Comparison of ENCODE assay signal across 11 cellular contexts in the genomic region with DNA sequence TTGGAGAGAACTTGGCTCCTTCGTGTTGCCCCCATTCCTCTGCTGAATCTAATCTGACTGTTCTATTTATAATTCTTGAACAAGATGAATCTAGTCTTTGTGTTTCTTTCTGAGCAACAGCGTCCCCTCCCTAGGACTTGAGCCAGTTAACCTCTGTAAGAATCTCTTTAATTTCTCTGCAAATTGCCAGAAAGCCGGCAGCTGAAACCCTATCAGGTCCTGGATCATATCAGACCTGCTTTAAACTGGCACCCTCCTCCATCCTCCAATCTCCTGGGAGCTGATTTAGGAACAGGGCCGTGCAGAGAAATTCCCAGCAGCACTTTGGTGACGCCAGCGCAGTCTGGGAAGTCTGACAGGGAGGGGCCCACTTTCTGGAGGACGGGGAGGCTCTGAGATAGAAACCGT.
DNase-seq lines count a peak whose midpoint lies in the region; ATAC-seq, FAIRE-seq and TF ChIP-seq lines count a peak whose summit lies in the region.
"Had no signal": no experiment of that assay in that cellular context is flagged by ENCODE, and none has a peak within 500 bp of the region (broad histone marks: within the 10 kb centered on the region; RNA-seq: fewer than 3 reads in every experiment).

No MANE protein-coding gene starts in this region.

- TF ChIP-seq CTCF in A673 (conservative IDR thresholded peaks at IDR 0.05; ENCODE audit: low read depth, low read length) = no peak
- TF ChIP-seq CTCF in astrocyte of the spinal cord (IDR thresholded peaks at IDR 0.05; ENCODE audit: low read depth, low read length) = no peak
- TF ChIP-seq CTCF in right atrium auricular region (IDR thresholded peaks at IDR 0.05) = no peak
- TF ChIP-seq CTCF in Caco-2 (IDR thresholded peaks at IDR 0.05; ENCODE audit: insufficient read depth in 1 of 2, low read depth in 1 of 2, low read length in 1 of 2, severe bottlenecking in 1 of 2, unreplicated experiment in 1 of 2) = no peak
- TF ChIP-seq CTCF in D721Med (IDR thresholded peaks at IDR 0.05; ENCODE audit: insufficient read depth, missing control alignments) = no peak

- POLR2A ChIA-PET in A673 (lab: Charles Lee; ENCODE audit: low non-redundant PET) (no interaction called here), Caco-2 (lab: Charles Lee) (no interaction called here)

- no peaks in the 10 kb centered on the region for H3K27me3 ChIP-seq in A673 (replicated peaks; ENCODE audit: insufficient read depth, low read depth, low read length, poor library complexity)
- H3K27me3 ChIP-seq in right atrium auricular region = no peaks in the 10 kb centered on the region
- H3K27me3 ChIP-seq in Caco-2 (replicated peaks; ENCODE audit: control insufficient read depth, insufficient read depth, low read length) = no peaks in the 10 kb centered on the region

- no peaks in the 10 kb centered on the region for H3K36me3 ChIP-seq in A673 (ENCODE audit: insufficient read depth, low read length, poor library complexity, severe bottlenecking)
- H3K36me3 ChIP-seq in right atrium auricular region = no peaks in the 10 kb centered on the region
- no peaks in the 10 kb centered on the region for H3K36me3 ChIP-seq in Caco-2 (ENCODE audit: control insufficient read depth, insufficient read depth, low read length)

- H3K4me1 Mint-ChIP-seq in Caco-2 (ENCODE audit: low read depth, unreplicated experiment) = no peaks in the 10 kb centered on the region

- H3K27me3 Mint-ChIP-seq in Caco-2 (ENCODE audit: insufficient read depth, unreplicated experiment) = peaks cover 7% of the 10 kb centered on the region

- H3K27ac ChIP-seq in A673 (ENCODE audit: low read depth, low read length, poor library complexity, severe bottlenecking) (peak overlapping the region; percentile 33), right atrium auricular region (peak overlapping the region; percentile 72 to 88)

- H3K9me3 ChIP-seq in A673 (ENCODE audit: low read depth, low read length, poor library complexity, severe bottlenecking) (peaks cover 13% of the 10 kb centered on the region), right atrium auricular region (peaks cover 0 to 12% of the 10 kb centered on the region in 2 donors), Caco-2 (no peaks in the 10 kb centered on the region)

- H3K9me3 Mint-ChIP-seq in Caco-2 (ENCODE audit: unreplicated experiment) = no peaks in the 10 kb centered on the region
- H3K9me3 Mint-ChIP-seq: activated T-helper 2 cell treated with anti-CD3 and anti-CD28 coated beads, Interferon-gamma antibody, Interleukin-2, Interleukin-4, amounts not matched to agents 10 μg/mL and 5 μg/mL and 100 μg/mL, durations not matched to agents 14 hours and 24 hours and 36 hours; T-helper 1 cell treated with Interleukin-12 subunit alpha and Interleukin-12 subunit beta and Interleukin-4 antibody, amounts not matched to agents 30 μg/mL and 1 μg/mL, for 36 hours had no signal

- no peak overlapping the region for H3K27ac Mint-ChIP-seq in Caco-2 (ENCODE audit: unreplicated experiment)
- H3K27ac Mint-ChIP-seq: activated T-helper 2 cell treated with anti-CD3 and anti-CD28 coated beads, Interferon-gamma antibody, Interleukin-2, Interleukin-4, amounts not matched to agents 10 μg/mL and 5 μg/mL and 100 μg/mL, durations not matched to agents 14 hours and 24 hours and 36 hours; T-helper 1 cell treated with Interleukin-12 subunit alpha and Interleukin-12 subunit beta and Interleukin-4 antibody, amounts not matched to agents 30 μg/mL and 1 μg/mL, for 36 hours had no signal

- DNase-seq in A673 (ENCODE audit: low spot score) = no peak
- DNase-seq in astrocyte of the spinal cord (ENCODE audit: low read depth, low spot score) = peak; percentile 31
- peak; percentile 91 for DNase-seq in right atrium auricular region (ENCODE audit: low spot score)
- peak; percentile 95 for DNase-seq in posterior vena cava (ENCODE audit: low spot score)
- no peak for DNase-seq in NCI-H345 (lab: John Stamatoyannopoulos, UW)
- DNase-seq in Caco-2 = no peak
- DNase-seq in D721Med (ENCODE audit: insufficient read length, low spot score) = no peak
- DNase-seq: NCI-H2029 had no signal

- ATAC-seq in HG03432 (IDR thresholded peaks at IDR 0.05; ENCODE audit: unreplicated experiment) = no peak

- no peak for FAIRE-seq in D721Med (lab: Jason Lieb, UNC)

- in situ Hi-C loops in astrocyte of the spinal cord (cut with HindIII; ENCODE audit: low sequenced_read_pairs) = no loop called here

- BruUV-seq in A673 (replicated peaks; lab: Mats Ljungman, UMichigan) = no TSS peak
- BruUV-seq in Caco-2 (replicated peaks; lab: Mats Ljungman, UMichigan) = no TSS peak

- no peaks in the 10 kb centered on the region for H3K36me3 Mint-ChIP-seq in Caco-2 (ENCODE audit: insufficient read depth, unreplicated experiment)

- H3K4me3 ChIP-seq in A673 (ENCODE audit: low read depth, low read length, poor library complexity, severe bottlenecking) (no peak overlapping the region), astrocyte of the spinal cord (ENCODE audit: low read depth, low read length) (no peak overlapping the region), right atrium auricular region (no peak overlapping the region), Caco-2 (ENCODE audit: low read depth, low read length) (no peak overlapping the region)

- H3K4me1 ChIP-seq in A673 (ENCODE audit: insufficient read depth, low read length, poor library complexity, severe bottlenecking) (peaks cover 7% of the 10 kb centered on the region), right atrium auricular region (peaks cover 0 to 18% of the 10 kb centered on the region in 2 donors), Caco-2 (no peaks in the 10 kb centered on the region)

- CTCF ChIA-PET in A673 (lab: Charles Lee) (no interaction called here), Caco-2 (lab: Charles Lee) (no interaction called here)

- no peak overlapping the region for H3K4me3 Mint-ChIP-seq in Caco-2 (ENCODE audit: unreplicated experiment)
- H3K4me3 Mint-ChIP-seq: T-helper 1 cell treated with Interleukin-12 subunit alpha and Interleukin-12 subunit beta and Interleukin-4 antibody, amounts not matched to agents 30 μg/mL and 1 μg/mL, for 36 hours had no signal

- intact Hi-C loops in A673 (cut with micrococcal nuclease; ENCODE audit: unreplicated experiment) = no loop called here
- intact Hi-C loops in posterior vena cava (cut with DNase I) = no loop called here
- intact Hi-C loops in Caco-2 (cut with micrococcal nuclease; ENCODE audit: unreplicated experiment) = no loop called here

Comparison
In these comparisons a context has a peak if more than half of its experiments do, and no peak if none do; other contexts are left out.
1. DNase-seq: peak in astrocyte of the spinal cord (single experiment), right atrium auricular region (single experiment) and posterior vena cava (single experiment); none in A673 (single experiment), NCI-H345 (single experiment), Caco-2 (0 of 2) and D721Med (single experiment).